ENCODE assay signal across 8 cellular contexts in genomic region chr22:19962246-19962908, GRCh38. TPM values are rescaled to one million over a fixed set of nuclear protein-coding genes. Genes with fewer than 3 reads are reported as not detected.
DNase-seq lines count a peak whose midpoint lies in the region; ATAC-seq, FAIRE-seq and TF ChIP-seq lines count a peak whose summit lies in the region.

No MANE protein-coding gene starts in this region.

- no peaks in the 10 kb centered on the region for H3K9me3 Mint-ChIP-seq in CD8-positive, alpha-beta T cell
- no peaks in the 10 kb centered on the region for H3K9me3 Mint-ChIP-seq in activated naive CD4-positive, alpha-beta T cell treated with anti-CD3 and anti-CD28 coated beads, Interleukin-2, amount 50 U/mL, for 72 hours
- peaks cover 10% of the 10 kb centered on the region for H3K9me3 Mint-ChIP-seq in glutamatergic neuron (ENCODE audit: unreplicated experiment)

- POLR2A ChIA-PET in CD8-positive, alpha-beta T cell (lab: Charles Lee), result no interaction called here

- intact Hi-C loops in CD8-positive, alpha-beta T cell (cut with DNase I, micrococcal nuclease), result no loop called here

- H3K9me3 ChIP-seq in CD8-positive, alpha-beta T cell (ENCODE audit: low read length), result no peaks in the 10 kb centered on the region

- peaks cover 14% of the 10 kb centered on the region for H3K36me3 Mint-ChIP-seq in CD8-positive, alpha-beta T cell
- H3K36me3 Mint-ChIP-seq in activated naive CD4-positive, alpha-beta T cell treated with anti-CD3 and anti-CD28 coated beads, Interleukin-2, amount 50 U/mL, for 72 hours, result no peaks in the 10 kb centered on the region
- no peaks in the 10 kb centered on the region for H3K36me3 Mint-ChIP-seq in glutamatergic neuron (ENCODE audit: unreplicated experiment)

- TF ChIP-seq CTCF in CD8-positive, alpha-beta T cell (IDR thresholded peaks at IDR 0.05), result peak; percentile 32
- TF ChIP-seq CTCF in glutamatergic neuron (IDR thresholded peaks at IDR 0.05; ENCODE audit: partially characterized antibody, unreplicated experiment), result peak; percentile 72

- peaks cover 10% of the 10 kb centered on the region for H3K36me3 ChIP-seq in CD8-positive, alpha-beta T cell (ENCODE audit: insufficient read depth, low read length)

- H3K4me1 ChIP-seq in CD8-positive, alpha-beta T cell (ENCODE audit: insufficient read depth, low read length), result no peaks in the 10 kb centered on the region

- peak in 3 of 7 experiments; percentile 61 to 76 (median 63) for DNase-seq in CD8-positive, alpha-beta T cell
- DNase-seq in HT1080 (ENCODE audit: low read depth), result peak; percentile 78
- peak; percentile 42 for DNase-seq in RCC 7860 (ENCODE audit: low spot score)
- peak in 1 of 2 donors; percentile 73 for DNase-seq in activated naive CD4-positive, alpha-beta T cell treated with anti-CD3 and anti-CD28 coated beads, Interleukin-2, amount 50 U/mL, for 72 hours (ENCODE audit: low spot score in 2 of 2)
- DNase-seq in glutamatergic neuron, result peak; percentile 80
- peak; percentile 74 for DNase-seq in pons (ENCODE audit: low spot score)

- no peak for FAIRE-seq in RCC 7860 (lab: Jason Lieb, UNC)

- CTCF ChIA-PET in CD8-positive, alpha-beta T cell (lab: Charles Lee), result interaction anchor here (0.8 to 2.6 kb wide), 2 partner anchors 14 to 167 kb away, joined by 3 to 8 read pairs; no protein-coding TSS in a partner anchor

- H3K27me3 Mint-ChIP-seq in CD8-positive, alpha-beta T cell (ENCODE audit: low read depth), result no peaks in the 10 kb centered on the region
- H3K27me3 Mint-ChIP-seq in glutamatergic neuron (ENCODE audit: unreplicated experiment), result peaks cover 4% of the 10 kb centered on the region

- no peak overlapping the region for H3K4me3 ChIP-seq in CD8-positive, alpha-beta T cell (ENCODE audit: low read depth, low read length)

- H3K4me1 Mint-ChIP-seq in CD8-positive, alpha-beta T cell (ENCODE audit: low read depth), result no peaks in the 10 kb centered on the region
- H3K4me1 Mint-ChIP-seq in glutamatergic neuron (ENCODE audit: low read depth, unreplicated experiment), result peaks cover 5% of the 10 kb centered on the region

- no peak overlapping the region for H3K27ac Mint-ChIP-seq in CD8-positive, alpha-beta T cell
- no peak overlapping the region for H3K27ac Mint-ChIP-seq in activated naive CD4-positive, alpha-beta T cell treated with anti-CD3 and anti-CD28 coated beads, Interleukin-2, amount 50 U/mL, for 72 hours
- H3K27ac Mint-ChIP-seq in glutamatergic neuron (ENCODE audit: unreplicated experiment), result no peak overlapping the region

- no peaks in the 10 kb centered on the region for H3K27me3 ChIP-seq in CD8-positive, alpha-beta T cell (ENCODE audit: insufficient read depth, low read length)

- peak; percentile 97 for ATAC-seq in CD8-positive, alpha-beta T cell
- peak; percentile 65 to 85 for ATAC-seq in activated naive CD4-positive, alpha-beta T cell treated with anti-CD3 and anti-CD28 coated beads, Interleukin-2, amount 50 U/mL, for 72 hours
- no peak for ATAC-seq in GM18861 (IDR thresholded peaks at IDR 0.05; ENCODE audit: unreplicated experiment)
- ATAC-seq in HG03108 (IDR thresholded peaks at IDR 0.05; ENCODE audit: unreplicated experiment), result no peak

- no peak overlapping the region for H3K27ac ChIP-seq in CD8-positive, alpha-beta T cell (ENCODE audit: low read depth, low read length)

- H3K4me3 Mint-ChIP-seq in CD8-positive, alpha-beta T cell, result no peak overlapping the region
- no peak overlapping the region for H3K4me3 Mint-ChIP-seq in glutamatergic neuron (ENCODE audit: unreplicated experiment)

RNA-seq across cellular contexts. Expression of gene TXNRD2, which starts 20.8 kb away (rescaled TPM):
- 10 to 100 TPM; 11.0 to 14.1 TPM for total RNA-seq in CD8-positive, alpha-beta T cell
- 94.5 and 120 TPM in 2 replicates for total RNA-seq in HT1080 (2014; rRNA removed; shearing (Covaris generic))
- polyA plus RNA-seq in HT1080 (2015; cell fraction: cytosol; rRNA removed), result 40.5 and 56.9 TPM in 2 replicates
- 76.8 and 78.5 TPM in 2 replicates for polyA plus RNA-seq in HT1080 (2015; cell fraction: nucleus; rRNA removed)
- total RNA-seq in activated naive CD4-positive, alpha-beta T cell treated with anti-CD3 and anti-CD28 coated beads, Interleukin-2, amount 50 U/mL, for 72 hours, result 10 to 100 TPM in 1 of 2 donors, 1 to 10 TPM in 1; 4.6 to 33.0 TPM
- 6.4 TPM for total RNA-seq in glutamatergic neuron (ENCODE audit: unreplicated experiment)

RNA-seq across cellular contexts. Expression of gene COMT, which starts 20.8 kb away (rescaled TPM):
- total RNA-seq in CD8-positive, alpha-beta T cell, result 10 to 100 TPM; 10.5 to 11.0 TPM
- total RNA-seq in HT1080 (2014; rRNA removed; shearing (Covaris generic)), result 154 and 165 TPM in 2 replicates
- 238 and 253 TPM in 2 replicates for polyA plus RNA-seq in HT1080 (2015; cell fraction: cytosol; rRNA removed)
- polyA plus RNA-seq in HT1080 (2015; cell fraction: nucleus; rRNA removed), result 124 and 147 TPM in 2 replicates
- total RNA-seq in activated naive CD4-positive, alpha-beta T cell treated with anti-CD3 and anti-CD28 coated beads, Interleukin-2, amount 50 U/mL, for 72 hours, result 100 to 1,000 TPM in 1 of 2 donors, 10 to 100 TPM in 1; 39.7 to 113 TPM
- total RNA-seq in glutamatergic neuron (ENCODE audit: unreplicated experiment), result 34.8 TPM

RNA-seq across cellular contexts. Expression of gene ARVCF, which starts 54.2 kb away (rescaled TPM):
- 1 to 10 TPM; 1.1 to 2.3 TPM for total RNA-seq in CD8-positive, alpha-beta T cell
- total RNA-seq in HT1080 (2014; rRNA removed; shearing (Covaris generic)), result 3.7 and 8.4 TPM in 2 replicates
- polyA plus RNA-seq in HT1080 (2015; cell fraction: cytosol; rRNA removed), result 2.7 and 3.2 TPM in 2 replicates
- polyA plus RNA-seq in HT1080 (2015; cell fraction: nucleus; rRNA removed), result 17.3 and 19.9 TPM in 2 replicates
- total RNA-seq in activated naive CD4-positive, alpha-beta T cell treated with anti-CD3 and anti-CD28 coated beads, Interleukin-2, amount 50 U/mL, for 72 hours, result 1 to 10 TPM; 1.9 to 4.3 TPM
- 119 TPM for total RNA-seq in glutamatergic neuron (ENCODE audit: unreplicated experiment)

RNA-seq across cellular contexts. Expression of gene TANGO2, which starts 58.5 kb away (rescaled TPM):
- total RNA-seq in CD8-positive, alpha-beta T cell, result 10 to 100 TPM in 1 of 2 experiments, 1 to 10 TPM in 1; 9.2 to 11.4 TPM
- 17.2 and 18.8 TPM in 2 replicates for total RNA-seq in HT1080 (2014; rRNA removed; shearing (Covaris generic))
- polyA plus RNA-seq in HT1080 (2015; cell fraction: cytosol; rRNA removed), result 13.9 and 17.9 TPM in 2 replicates
- polyA plus RNA-seq in HT1080 (2015; cell fraction: nucleus; rRNA removed), result 19.0 and 23.6 TPM in 2 replicates
- total RNA-seq in activated naive CD4-positive, alpha-beta T cell treated with anti-CD3 and anti-CD28 coated beads, Interleukin-2, amount 50 U/mL, for 72 hours, result 10 to 100 TPM; 19.1 to 19.3 TPM
- 31.8 TPM for total RNA-seq in glutamatergic neuron (ENCODE audit: unreplicated experiment)

Comparison
In these comparisons a context has a peak if more than half of its experiments do, and no peak if none do; other contexts are left out.
1. ATAC-seq: peak in CD8-positive, alpha-beta T cell (single experiment) and activated naive CD4-positive, alpha-beta T cell treated with anti-CD3 and anti-CD28 coated beads, Interleukin-2, amount 50 U/mL, for 72 hours (2 of 2); none in GM18861 (single experiment) and HG03108 (single experiment).
2. RNA of gene ARVCF, which starts 54.2 kb away (total RNA-seq): 119 TPM in glutamatergic neuron (single experiment); 3.7 to 8.4 TPM in HT1080, 1.9 to 4.3 TPM in activated naive CD4-positive, alpha-beta T cell treated with anti-CD3 and anti-CD28 coated beads, Interleukin-2, amount 50 U/mL, for 72 hours and 1.1 to 2.3 TPM in CD8-positive, alpha-beta T cell; every median in the first group is over 10 times any median in the second.